ENCODE assay signal across 1 cellular context in genomic region chr4:14700083-14700482, GRCh38.
TF ChIP-seq lines count a peak whose summit lies in the region.

No MANE protein-coding gene starts in this region.

TF ChIP-seq in H1, 55 proteins besides CTCF, POLR2A, EP300 and RAD21 (continued from another document):
- TF ChIP-seq SIN3A (conservative IDR thresholded peaks at IDR 0.05 in 1 of 2, IDR thresholded peaks at IDR 0.05 in 1 of 2; ENCODE audit: low read depth in 1 of 2, low read length in 2 of 2) = no peak
- no peak for TF ChIP-seq JUN (IDR thresholded peaks at IDR 0.05; ENCODE audit: low read depth, low read length)
- TF ChIP-seq CTBP2 (IDR thresholded peaks at IDR 0.05; ENCODE audit: borderline replicate concordance, insufficient read depth, insufficient read length, low read length) = no peak
- TF ChIP-seq TAF7 (optimal IDR thresholded peaks at IDR 0.05; ENCODE audit: borderline replicate concordance, low read depth, low read length) = no peak
- TF ChIP-seq SP2 (IDR thresholded peaks at IDR 0.05; ENCODE audit: low read length) = no peak
- TF ChIP-seq SIX5 (IDR thresholded peaks at IDR 0.05; ENCODE audit: low read depth, low read length) = no peak
- no peak for TF ChIP-seq KDM5A (IDR thresholded peaks at IDR 0.05; ENCODE audit: low read length)
- TF ChIP-seq ZNF274 (IDR thresholded peaks at IDR 0.05; ENCODE audit: borderline replicate concordance, extremely low read depth, low read length) = no peak
- no peak for TF ChIP-seq POU5F1 (IDR thresholded peaks at IDR 0.05; ENCODE audit: low read depth, low read length)
- TF ChIP-seq RXRA (IDR thresholded peaks at IDR 0.05; ENCODE audit: insufficient read depth, low read depth, low read length) = no peak
- TF ChIP-seq EZH2 (IDR thresholded peaks at IDR 0.05; ENCODE audit: low read depth, low read length, severe bottlenecking) = no peak
- TF ChIP-seq SUZ12 (IDR thresholded peaks at IDR 0.05; ENCODE audit: low read length) = no peak
- no peak for TF ChIP-seq ASH2L (IDR thresholded peaks at IDR 0.05; ENCODE audit: low read length)
- TF ChIP-seq NRF1 (IDR thresholded peaks at IDR 0.05; ENCODE audit: low read depth, low read length) = no peak
- TF ChIP-seq TBP (IDR thresholded peaks at IDR 0.05; ENCODE audit: low read depth, low read length) = no peak
- TF ChIP-seq JUND (IDR thresholded peaks at IDR 0.05; ENCODE audit: low read length) = no peak
